In the genomic region with DNA sequence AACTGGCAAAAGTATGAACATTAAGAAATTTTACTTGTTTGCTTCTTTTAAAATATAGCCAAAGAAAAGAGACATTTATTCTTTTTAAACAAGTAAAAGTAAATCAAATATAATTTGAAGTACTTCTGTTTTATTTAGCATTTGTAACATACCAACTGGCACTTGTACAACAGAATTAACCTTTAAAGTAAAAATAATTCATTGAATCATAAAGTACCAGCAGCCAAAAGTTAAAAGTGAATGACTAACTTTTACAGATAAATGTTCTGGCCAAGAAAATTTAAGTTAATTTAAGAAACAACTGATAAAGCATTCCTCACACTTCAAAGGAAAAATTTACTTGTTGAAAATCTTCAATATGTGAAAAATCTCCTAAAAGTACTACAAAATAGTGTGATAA, we compare ENCODE assay signal across 11 cellular contexts.
"Had no signal": no experiment of that assay in that cellular context is flagged by ENCODE, and none has a peak within 500 bp of the region (broad histone marks: within the 10 kb centered on the region; RNA-seq: fewer than 3 reads in every experiment).

No MANE protein-coding gene starts in this region.

- H3K4me3 ChIP-seq: thyroid gland, uterus had no signal

- H3K36me3 ChIP-seq: uterus had no signal

- DNase-seq: activated CD4-positive, alpha-beta T cell treated with anti-CD3 and anti-CD28 coated beads, Interleukin-2, amount 50 U/mL, for 1 hour; activated CD4-positive, CD25-positive, alpha-beta regulatory T cell; activated naive CD4-positive, alpha-beta T cell treated with anti-CD3 and anti-CD28 coated beads for 36 hours; activated T-cell treated with anti-CD3 and anti-CD28 coated beads for 4 hours; erythroblast; immature natural killer cell; nephron progenitor cell; T-helper 17 cell; thyroid gland; uterus had no signal

- H3K27ac ChIP-seq: thyroid gland, uterus had no signal

- ATAC-seq: activated T-helper 17 cell treated with anti-CD3 and anti-CD28 coated beads, Interleukin-2, amount 50 U/mL, for 72 hours; T-helper 17 cell had no signal

- H3K9me3 ChIP-seq: thyroid gland, uterus had no signal

- H3K27me3 ChIP-seq: thyroid gland, uterus had no signal

- H3K4me1 ChIP-seq: thyroid gland, uterus had no signal
